Comparison of ENCODE assay signal across 21 cellular contexts in the genomic region with DNA sequence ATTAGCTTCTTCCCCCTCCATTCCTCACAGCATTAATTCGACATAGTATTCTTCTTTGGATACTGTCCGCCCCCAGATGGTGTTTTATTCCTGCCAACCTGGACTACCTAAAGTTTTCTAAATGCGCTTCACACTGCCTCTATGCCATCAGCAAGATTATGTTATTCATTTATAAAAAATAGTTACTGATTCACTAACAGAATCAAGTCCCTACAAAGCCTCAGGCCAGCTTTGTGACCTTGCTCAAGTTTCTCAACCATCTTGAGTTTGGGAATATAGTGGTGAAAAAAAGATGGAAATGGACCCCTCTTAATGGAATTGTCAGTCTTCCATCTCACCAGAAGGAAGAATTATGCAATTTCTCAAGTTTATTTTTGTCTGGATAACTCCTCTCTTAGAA. TPM values are rescaled to one million over a fixed set of nuclear protein-coding genes. Genes with fewer than 3 reads are reported as not detected.
A peak's percentile ranks its signal among the peaks of the same experiment; 100 is the strongest.
DNase-seq lines count a peak whose midpoint lies in the region; ATAC-seq, FAIRE-seq and TF ChIP-seq lines count a peak whose summit lies in the region.
"Had no signal": no experiment of that assay in that cellular context is flagged by ENCODE, and none has a peak within 500 bp of the region (broad histone marks: within the 10 kb centered on the region; RNA-seq: fewer than 3 reads in every experiment).

No MANE protein-coding gene starts in this region.

- POLR2A ChIA-PET in A549 (lab: Yijun Ruan, JAX): no interaction called here

- TF ChIP-seq RAD21 in A549 (conservative IDR thresholded peaks at IDR 0.05 in 1 of 2, IDR thresholded peaks at IDR 0.05 in 1 of 2): no peak

- no peak for TF ChIP-seq EP300 in A549 (IDR thresholded peaks at IDR 0.05)

- TF ChIP-seq POLR2A in A549 (IDR thresholded peaks at IDR 0.05; ENCODE audit: low read length) (no peak), body of pancreas (IDR thresholded peaks at IDR 0.05) (no peak)

- intact Hi-C loops in body of pancreas (cut with DNase I): no loop called here

- H3K4me3 ChIP-seq in A549 (no peak overlapping the region), body of pancreas (no peak overlapping the region)
- H3K4me3 ChIP-seq: GM23248 had no signal

- H3K27me3 Mint-ChIP-seq in nephron (ENCODE audit: low read depth): no peaks in the 10 kb centered on the region
- H3K27me3 Mint-ChIP-seq: B cell; CD4-positive, alpha-beta T cell had no signal

- 63% methylated on average over 3 of the region's 3 CpGs for WGBS in A549 (ENCODE audit: missing lambda C conversion rate)
- WGBS in body of pancreas, 2 donors: 22 to 32% methylated on average over 3 of the region's 3 CpGs

- H3K4me2 ChIP-seq in A549: peak overlapping the region; percentile 23

- H3K4me3 Mint-ChIP-seq in nephron: no peak overlapping the region
- H3K4me3 Mint-ChIP-seq: B cell; CD4-positive, alpha-beta T cell had no signal

- H3K4me1 ChIP-seq in A549: peaks cover 11% of the 10 kb centered on the region; the same call in 2 of the 3 replicates
- H3K4me1 ChIP-seq in body of pancreas: peaks cover 8% of the 10 kb centered on the region

- no peak overlapping the region for H3K27ac ChIP-seq in A549
- peak overlapping the region in 3 of 4 donors; percentile 13 to 50 (median 47) for H3K27ac ChIP-seq in body of pancreas
- H3K27ac ChIP-seq: GM23248 had no signal

- DNase-seq in A549 (ENCODE audit: low read depth in 1 of 2, low spot score in 1 of 2) (peak in 1 of 2 experiments; percentile 7), body of pancreas (peak in 2 of 4 donors; percentile 16 to 23), left kidney (ENCODE audit: low read depth, low spot score) (peak; percentile 52), NCI-H524 (lab: John Stamatoyannopoulos, UW) (no peak), dermis blood vessel endothelial cell (no peak), hippocampal formation (lab: John Stamatoyannopoulos, UW) (no peak)
- DNase-seq: 8988T; C1 segment of cervical spinal cord; CD4-positive, alpha-beta T cell; DMS153; DMS79 treated with DMSO at 0.1 percent for 48 hours; EL; GM23248; IMR-90 had no signal

- H3K27ac Mint-ChIP-seq in nephron: peak overlapping the region; percentile 11 to 85 (median 47)
- H3K27ac Mint-ChIP-seq: B cell; CD4-positive, alpha-beta T cell had no signal

- TF ChIP-seq CTCF in A549 (IDR thresholded peaks at IDR 0.05): no peak
- TF ChIP-seq CTCF in body of pancreas (IDR thresholded peaks at IDR 0.05): no peak
- TF ChIP-seq CTCF in nephron (IDR thresholded peaks at IDR 0.05; ENCODE audit: unreplicated experiment in 3 of 3): no peak

- FAIRE-seq in A549 (lab: Jason Lieb, UNC): no peak
- FAIRE-seq: D721Med, G401.6, GM12891, H54 had no signal

- peaks cover 19% of the 10 kb centered on the region for H3K36me3 Mint-ChIP-seq in nephron (ENCODE audit: low read depth)

- ATAC-seq in A549 (no peak), body of pancreas (peak; percentile 47), HG03457 (IDR thresholded peaks at IDR 0.05; ENCODE audit: unreplicated experiment) (no peak)

- H3K4me1 Mint-ChIP-seq in nephron: no peaks in the 10 kb centered on the region
- H3K4me1 Mint-ChIP-seq: B cell had no signal

- H3K9me3 ChIP-seq in A549: no peaks in the 10 kb centered on the region
- H3K9me3 ChIP-seq in body of pancreas: no peaks in the 10 kb centered on the region

- H3K9me3 Mint-ChIP-seq in nephron: peaks cover 5% of the 10 kb centered on the region
- H3K9me3 Mint-ChIP-seq: CD4-positive, alpha-beta T cell had no signal

- CTCF ChIA-PET in A549 (lab: Yijun Ruan, JAX): no interaction called here

- no peaks in the 10 kb centered on the region for H3K36me3 ChIP-seq in body of pancreas (replicated peaks in 1 of 2; ENCODE audit: insufficient read depth in 1 of 2, low read depth in 2 of 2)

- no peaks in the 10 kb centered on the region for H3K27me3 ChIP-seq in body of pancreas

TF ChIP-seq in A549, 52 proteins besides CTCF, POLR2A, EP300 and RAD21:
- TF ChIP-seq, protein P1, sequence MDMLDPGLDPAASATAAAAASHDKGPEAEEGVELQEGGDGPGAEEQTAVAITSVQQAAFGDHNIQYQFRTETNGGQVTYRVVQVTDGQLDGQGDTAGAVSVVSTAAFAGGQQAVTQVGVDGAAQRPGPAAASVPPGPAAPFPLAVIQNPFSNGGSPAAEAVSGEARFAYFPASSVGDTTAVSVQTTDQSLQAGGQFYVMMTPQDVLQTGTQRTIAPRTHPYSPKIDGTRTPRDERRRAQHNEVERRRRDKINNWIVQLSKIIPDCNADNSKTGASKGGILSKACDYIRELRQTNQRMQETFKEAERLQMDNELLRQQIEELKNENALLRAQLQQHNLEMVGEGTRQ (IDR thresholded peaks at IDR 0.05): no peak
- TF ChIP-seq BHLHE40 (IDR thresholded peaks at IDR 0.05; ENCODE audit: low read depth, low read length): no peak

RNA-seq across cellular contexts. Expression of gene FGL2, which starts 16.6 kb away (rescaled TPM):
- polyA plus RNA-seq in A549 (2011; rRNA removed) (not detected in 2 replicates), A549 (2017; fragmentation: RNase III; extraction: RNeasy Plus Mini Kit Qiagen cat#74134 plus additional on column Dnase treatment) (not detected in 3 replicates)
- polyA plus RNA-seq in A549 (2012; cell fraction: cytosol; rRNA removed): not detected in 2 replicates
- not detected in 2 replicates for polyA plus RNA-seq in A549 (2012; cell fraction: nucleus; rRNA removed)
- not detected in 2 replicates for polyA minus RNA-seq in A549 (2011; rRNA and poly(A)+ RNA removed)
- total RNA-seq in body of pancreas (1 to 10 TPM; 4.3 to 9.1 TPM), dermis blood vessel endothelial cell (0.17 and 0.33 TPM in 2 replicates)

Comparison
In these comparisons a context has a peak if more than half of its experiments do, and no peak if none do; other contexts are left out.
1. H3K27ac ChIP-seq: peak in body of pancreas (3 of 4); none in A549 (0 of 2).